10 cellular contexts compared by ENCODE assay signal in the genomic region with DNA sequence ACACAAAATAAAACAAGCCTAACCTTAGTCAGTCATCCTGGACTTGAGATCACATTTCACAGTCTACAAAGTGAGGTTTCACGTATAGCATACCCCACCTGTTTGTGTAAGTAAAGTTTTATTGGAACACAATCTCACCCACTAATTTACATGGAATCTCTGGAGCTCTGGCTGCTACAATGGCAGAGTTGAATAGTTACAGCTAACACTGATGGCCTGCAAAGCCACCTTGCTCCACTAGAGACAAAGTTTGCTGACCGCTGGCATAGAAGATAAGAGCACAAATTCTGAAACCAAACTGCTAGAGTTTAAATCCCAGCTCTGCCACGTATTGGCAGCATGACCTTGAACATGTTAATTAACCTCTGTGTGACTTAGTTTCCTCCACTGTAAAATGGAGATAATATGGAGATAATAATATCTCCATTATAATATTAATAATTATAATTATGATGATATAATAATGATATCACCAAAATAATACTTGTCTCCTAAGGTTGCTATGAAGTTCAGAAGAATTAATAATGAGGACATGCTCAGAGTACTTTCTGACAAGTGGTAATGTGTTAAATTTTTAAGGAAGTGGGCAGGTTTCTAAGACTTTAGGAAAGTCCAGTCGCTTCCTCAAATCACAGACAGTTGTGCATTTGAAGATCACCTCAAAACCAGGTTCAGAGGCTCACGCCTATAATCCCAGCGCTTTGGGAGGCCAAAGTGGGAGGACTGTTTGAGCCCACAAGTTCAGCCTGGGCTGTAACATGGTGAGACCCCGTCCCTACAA.
DNase-seq lines count a peak whose midpoint lies in the region; TF ChIP-seq lines count a peak whose summit lies in the region.
"Had no signal": no experiment of that assay in that cellular context is flagged by ENCODE, and none has a peak within 500 bp of the region (broad histone marks: within the 10 kb centered on the region; RNA-seq: fewer than 3 reads in every experiment).

No MANE protein-coding gene starts in this region.

- TF ChIP-seq RAD21 in SK-N-SH (IDR thresholded peaks at IDR 0.05; ENCODE audit: low read length) = no peak

- POLR2A ChIA-PET in SK-N-SH (lab: Yijun Ruan, JAX) = no interaction called here

- H3K27me3 ChIP-seq in H7 (ENCODE audit: control insufficient read depth, insufficient read depth, low read length) (no peaks in the 10 kb centered on the region), SK-N-SH (ENCODE audit: insufficient read depth) (no peaks in the 10 kb centered on the region), fibroblast of lung (ENCODE audit: control insufficient read depth, insufficient read depth, low read length) (no peaks in the 10 kb centered on the region), skeletal muscle satellite cell (ENCODE audit: control insufficient read depth, insufficient read depth, low read length) (no peaks in the 10 kb centered on the region), HAP-1 (ENCODE audit: low read depth) (peaks cover 7% of the 10 kb centered on the region)
- H3K27me3 ChIP-seq: ovary had no signal

- H3F3A ChIP-seq in SK-N-SH (replicated peaks; ENCODE audit: insufficient read depth) = peaks cover 43% of the 10 kb centered on the region

- TF ChIP-seq EP300 in SK-N-SH (IDR thresholded peaks at IDR 0.05; ENCODE audit: borderline replicate concordance in 1 of 2, low read depth in 1 of 2, low read length in 1 of 2) = no peak

- H3K79me2 ChIP-seq in SK-N-SH (ENCODE audit: insufficient read depth) = peaks cover 37% of the 10 kb centered on the region
- H3K79me2 ChIP-seq in fibroblast of lung (ENCODE audit: control insufficient read depth, insufficient read depth, low read length) = peaks cover 39% of the 10 kb centered on the region

- 72% methylated on average over 7 of the region's 7 CpGs for WGBS in SK-N-SH (ENCODE audit: low lambda C conversion rate)

- no peaks in the 10 kb centered on the region for H3K9me2 ChIP-seq in SK-N-SH

- peak; percentile 63 for DNase-seq in H7
- no peak for DNase-seq in SK-N-SH
- no peak for DNase-seq in fibroblast of lung (ENCODE audit: low read depth in 2 of 2)
- DNase-seq in NCI-H1694 treated with DMSO at 0.1 percent for 48 hours (lab: John Stamatoyannopoulos, UW) = no peak
- no peak for DNase-seq in HAP-1 (ENCODE audit: low spot score in 2 of 2)
- DNase-seq in nucleus accumbens (lab: John Stamatoyannopoulos, UW) = no peak
- DNase-seq: activated CD8-positive, alpha-beta T cell treated with anti-CD3 and anti-CD28 coated beads, Interleukin-2, amount 10 ng/mL, durations not matched to agents 7 days and 5 days; anterior cingulate cortex; ovary had no signal

- H3K27ac ChIP-seq in SK-N-SH (ENCODE audit: low read depth in 2 of 2, low read length in 1 of 2) (peak overlapping the region; percentile 58 to 88; a peak in 3 of 4 replicates), fibroblast of lung (ENCODE audit: insufficient read depth, low read length) (peak overlapping the region; percentile 67)
- H3K27ac ChIP-seq: ovary had no signal

- H2AFZ ChIP-seq in SK-N-SH (ENCODE audit: low read depth) (no peak overlapping the region), fibroblast of lung (ENCODE audit: low read length) (no peak overlapping the region)

- H3K9me3 ChIP-seq in SK-N-SH = no peaks in the 10 kb centered on the region
- H3K9me3 ChIP-seq in fibroblast of lung (ENCODE audit: control insufficient read depth, insufficient read depth, low read depth, low read length) = no peaks in the 10 kb centered on the region
- H3K9me3 ChIP-seq in skeletal muscle satellite cell (replicated peaks; ENCODE audit: low read length) = no peaks in the 10 kb centered on the region
- H3K9me3 ChIP-seq in HAP-1 = no peaks in the 10 kb centered on the region
- H3K9me3 ChIP-seq: ovary had no signal

- CTCF ChIA-PET in SK-N-SH (lab: Yijun Ruan, JAX) = interaction anchor here (0.6 to 1.5 kb wide), 7 partner anchors 13 to 252 kb away, joined by 3 to 4 read pairs (median 3); no protein-coding TSS in a partner anchor

- in situ Hi-C loops in HAP-1 (cut with MboI; ENCODE audit: low sequenced_read_pairs) = no loop called here

- H3K9ac ChIP-seq in SK-N-SH (no peak overlapping the region), fibroblast of lung (ENCODE audit: insufficient read depth, low read length) (no peak overlapping the region), skeletal muscle satellite cell (ENCODE audit: low read depth, low read length) (peak overlapping the region; percentile 47)

- H3K4me1 ChIP-seq in SK-N-SH (ENCODE audit: control insufficient read depth in 1 of 2, insufficient read depth in 2 of 2, low read depth in 1 of 2, low read length in 1 of 2) (peaks cover 33 to 61% of the 10 kb centered on the region in 2 experiments), fibroblast of lung (ENCODE audit: control insufficient read depth, extremely low read depth, insufficient read depth, low read length) (peaks cover 49% of the 10 kb centered on the region), skeletal muscle satellite cell (ENCODE audit: control insufficient read depth, insufficient read depth, low read length) (peaks cover 91% of the 10 kb centered on the region), HAP-1 (no peaks in the 10 kb centered on the region)

- TF ChIP-seq CTCF in SK-N-SH (IDR thresholded peaks at IDR 0.05) (peak; percentile 50), fibroblast of lung (conservative IDR thresholded peaks at IDR 0.05 in 1 of 2, IDR thresholded peaks at IDR 0.05 in 1 of 2; ENCODE audit: low read depth in 1 of 2, low read length in 2 of 2) (peak; percentile 23 to 54)

- H3K36me3 ChIP-seq in H7 (replicated peaks; ENCODE audit: control insufficient read depth, insufficient read depth, low read length) (no peaks in the 10 kb centered on the region), SK-N-SH (replicated peaks in 1 of 2; ENCODE audit: control insufficient read depth in 1 of 2, insufficient read depth in 2 of 2, low read length in 1 of 2) (no peaks in the 10 kb centered on the region), fibroblast of lung (ENCODE audit: control insufficient read depth, insufficient read depth, low read length) (no peaks in the 10 kb centered on the region), skeletal muscle satellite cell (ENCODE audit: insufficient read depth, low read length) (peaks cover 3% of the 10 kb centered on the region), HAP-1 (replicated peaks) (no peaks in the 10 kb centered on the region)
- H3K36me3 ChIP-seq: ovary had no signal

- H3K4me3 ChIP-seq in H7 (ENCODE audit: insufficient read depth, low read depth, low read length) (no peak overlapping the region), SK-N-SH (ENCODE audit: low read depth in 2 of 2, low read length in 1 of 2) (no peak overlapping the region), fibroblast of lung (replicated peaks in 1 of 4; ENCODE audit: control extremely low read depth in 1 of 4, insufficient read depth in 1 of 4, low read depth in 3 of 4, low read length in 4 of 4) (no peak overlapping the region), skeletal muscle satellite cell (ENCODE audit: low read length) (no peak overlapping the region), HAP-1 (no peak overlapping the region)
- H3K4me3 ChIP-seq: ovary had no signal

- H3K4me2 ChIP-seq in SK-N-SH = 0 out of 2 replicates have a peak overlapping the region, but pooled peaks have one; percentile 86
- H3K4me2 ChIP-seq in fibroblast of lung (ENCODE audit: extremely low read depth, insufficient read depth, low read length) = no peak overlapping the region
- H3K4me2 ChIP-seq in skeletal muscle satellite cell (ENCODE audit: low read length) = peak overlapping the region; percentile 69

- H4K20me1 ChIP-seq in SK-N-SH (ENCODE audit: insufficient read depth) (no peaks in the 10 kb centered on the region), fibroblast of lung (ENCODE audit: control insufficient read depth, extremely low read depth, insufficient read depth, low read length) (no peaks in the 10 kb centered on the region)

TF ChIP-seq in SK-N-SH, 30 proteins besides CTCF, POLR2A, EP300 and RAD21:
- TF ChIP-seq GATA2 (CRISPR knock-in tag; IDR thresholded peaks at IDR 0.05) (no peak), NFIC (IDR thresholded peaks at IDR 0.05; ENCODE audit: borderline replicate concordance) (no peak), SMC3 (IDR thresholded peaks at IDR 0.05; ENCODE audit: low read depth, low read length) (peak; percentile 15; the same call in 1 of the 2 replicates), FOSL2 (IDR thresholded peaks at IDR 0.05; ENCODE audit: borderline replicate concordance, low read depth) (no peak), TAF1 (IDR thresholded peaks at IDR 0.05; ENCODE audit: borderline replicate concordance, low read depth, low read length) (no peak), ELF1 (IDR thresholded peaks at IDR 0.05) (no peak), TEAD4 (IDR thresholded peaks at IDR 0.05; ENCODE audit: borderline replicate concordance, insufficient read depth) (no peak)
